In genomic region chr10:127992376-127992775, GRCh38 we compare ENCODE assay signal across 21 cellular contexts.
DNase-seq lines count a peak whose midpoint lies in the region; ATAC-seq and TF ChIP-seq lines count a peak whose summit lies in the region.
"Had no signal": no experiment of that assay in that cellular context is flagged by ENCODE, and none has a peak within 500 bp of the region (broad histone marks: within the 10 kb centered on the region; RNA-seq: fewer than 3 reads in every experiment).

No MANE protein-coding gene starts in this region.

- H3K9ac ChIP-seq in mesenchymal stem cell (ENCODE audit: low read length): peak overlapping the region; percentile 74

- H3K27me3 ChIP-seq in mesenchymal stem cell (ENCODE audit: control insufficient read depth in 1 of 2, insufficient read depth in 1 of 2, low read length in 2 of 2): no peaks in the 10 kb centered on the region
- H3K27me3 ChIP-seq: cardiac muscle cell had no signal

- H3K23ac ChIP-seq in mesenchymal stem cell (ENCODE audit: low read length in 2 of 2): no peak overlapping the region

- H2BK120ac ChIP-seq in mesenchymal stem cell (ENCODE audit: low read depth, low read length): no peak overlapping the region

- H3K27ac ChIP-seq in mesenchymal stem cell (ENCODE audit: low read length, poor library complexity, severe bottlenecking): peak overlapping the region; percentile 91
- H3K27ac ChIP-seq: cardiac muscle cell had no signal

- H3K9me3 ChIP-seq in mesenchymal stem cell (ENCODE audit: control insufficient read depth, low read length): no peaks in the 10 kb centered on the region

- no peaks in the 10 kb centered on the region for H3K9me3 Mint-ChIP-seq in natural killer cell treated with Interleukin-12 subunit alpha and Interleukin-12 subunit beta and Interleukin-15 and Interleukin-18, amount 100 ng/mL, for 72 hours
- no peaks in the 10 kb centered on the region for H3K9me3 Mint-ChIP-seq in natural killer cell
- H3K9me3 Mint-ChIP-seq in activated naive CD8-positive, alpha-beta T cell treated with anti-CD3 and anti-CD28 coated beads for 36 hours: no peaks in the 10 kb centered on the region
- H3K9me3 Mint-ChIP-seq: activated T-cell treated with anti-CD3 and anti-CD28 coated beads, Interleukin-2, amount 50 U/mL, for 4 hours; nephron progenitor cell; T-cell had no signal

- peak overlapping the region; percentile 91 to 99 for H2BK12ac ChIP-seq in mesenchymal stem cell (ENCODE audit: low read length in 2 of 2)

- peaks cover 49 to 55% of the 10 kb centered on the region in 2 donors for H3K4me1 Mint-ChIP-seq in natural killer cell treated with Interleukin-12 subunit alpha and Interleukin-12 subunit beta and Interleukin-15 and Interleukin-18, amount 100 ng/mL, for 72 hours (ENCODE audit: low read depth in 2 of 2)
- peaks cover 14 to 20% of the 10 kb centered on the region in 2 donors for H3K4me1 Mint-ChIP-seq in natural killer cell
- peaks cover 39% of the 10 kb centered on the region for H3K4me1 Mint-ChIP-seq in activated naive CD8-positive, alpha-beta T cell treated with anti-CD3 and anti-CD28 coated beads for 36 hours

- ATAC-seq in natural killer cell treated with Interleukin-12 subunit alpha and Interleukin-12 subunit beta and Interleukin-15 and Interleukin-18, amount 100 ng/mL, for 72 hours: no peak
- ATAC-seq in natural killer cell (no peak), HG03460 (IDR thresholded peaks at IDR 0.05; ENCODE audit: unreplicated experiment) (no peak), GM18498 (IDR thresholded peaks at IDR 0.05; ENCODE audit: unreplicated experiment) (no peak)
- ATAC-seq: activated T-cell treated with anti-CD3 and anti-CD28 coated beads, Interleukin-2, amount 50 U/mL, for 4 hours; K562; T-cell had no signal

- DNase-seq in natural killer cell treated with Interleukin-12 subunit alpha and Interleukin-12 subunit beta and Interleukin-15 and Interleukin-18, amount 100 ng/mL, for 72 hours (ENCODE audit: low spot score): no peak
- no peak for DNase-seq in natural killer cell
- DNase-seq in activated naive CD8-positive, alpha-beta T cell treated with anti-CD3 and anti-CD28 coated beads for 36 hours: no peak
- no peak for DNase-seq in mesenchymal stem cell
- no peak for DNase-seq in posterior cingulate gyrus
- DNase-seq: activated CD4-positive, alpha-beta T cell treated with anti-CD3 and anti-CD28 coated beads, Interleukin-2, amount 50 U/mL, for 1 hour; activated T-cell treated with anti-CD3 and anti-CD28 coated beads, Interleukin-2, amount 50 U/mL, for 4 hours; erythroblast; NCI-H187 treated with DMSO at 0.1 percent for 48 hours; NCI-H446; nephron progenitor cell; Right ventricle myocardium superior; stimulated activated CD4-positive, alpha-beta T cell treated with anti-CD3 and anti-CD28 coated beads, Interleukin-4, amount 100 ng/mL, for 24 hours; substantia nigra; T-cell had no signal

- no peaks in the 10 kb centered on the region for H3K36me3 ChIP-seq in mesenchymal stem cell (ENCODE audit: control insufficient read depth in 1 of 2, insufficient read depth in 2 of 2, low read depth in 1 of 2, low read length in 2 of 2)
- H3K36me3 ChIP-seq: cardiac muscle cell had no signal

- H2AFZ ChIP-seq in mesenchymal stem cell (ENCODE audit: low read depth, low read length): no peak overlapping the region
- H2AFZ ChIP-seq: GM23248 had no signal

- peak overlapping the region; percentile 64 for H2BK15ac ChIP-seq in mesenchymal stem cell (ENCODE audit: low read depth, poor library complexity, severe bottlenecking)

- peak overlapping the region; percentile 93 to 97 for H3K27ac Mint-ChIP-seq in natural killer cell treated with Interleukin-12 subunit alpha and Interleukin-12 subunit beta and Interleukin-15 and Interleukin-18, amount 100 ng/mL, for 72 hours
- peak overlapping the region in 1 of 2 donors; percentile 83 for H3K27ac Mint-ChIP-seq in natural killer cell
- H3K27ac Mint-ChIP-seq in activated naive CD8-positive, alpha-beta T cell treated with anti-CD3 and anti-CD28 coated beads for 36 hours: peak overlapping the region; percentile 95
- H3K27ac Mint-ChIP-seq: nephron progenitor cell, progenitor cell of endocrine pancreas, T-cell had no signal

- H3K18ac ChIP-seq in mesenchymal stem cell (ENCODE audit: low read depth in 1 of 2, low read length in 2 of 2): no peak overlapping the region

- no peak overlapping the region for H3K14ac ChIP-seq in mesenchymal stem cell (ENCODE audit: low read length in 2 of 2)

- peaks cover 0 to under 1% of the 10 kb centered on the region in 2 donors for H3K27me3 Mint-ChIP-seq in natural killer cell treated with Interleukin-12 subunit alpha and Interleukin-12 subunit beta and Interleukin-15 and Interleukin-18, amount 100 ng/mL, for 72 hours
- H3K27me3 Mint-ChIP-seq in natural killer cell (ENCODE audit: low read depth in 2 of 2): no peaks in the 10 kb centered on the region
- peaks cover 11% of the 10 kb centered on the region for H3K27me3 Mint-ChIP-seq in activated naive CD8-positive, alpha-beta T cell treated with anti-CD3 and anti-CD28 coated beads for 36 hours

- peak overlapping the region; percentile 63 for H3K4me3 Mint-ChIP-seq in natural killer cell treated with Interleukin-12 subunit alpha and Interleukin-12 subunit beta and Interleukin-15 and Interleukin-18, amount 100 ng/mL, for 72 hours
- no peak overlapping the region for H3K4me3 Mint-ChIP-seq in natural killer cell
- H3K4me3 Mint-ChIP-seq in activated naive CD8-positive, alpha-beta T cell treated with anti-CD3 and anti-CD28 coated beads for 36 hours: no peak overlapping the region
- H3K4me3 Mint-ChIP-seq: nephron progenitor cell, T-cell had no signal

- peak overlapping the region; percentile 76 to 93 for H3K4ac ChIP-seq in mesenchymal stem cell (ENCODE audit: low read depth in 1 of 2, low read length in 2 of 2)

- WGBS in mesenchymal stem cell: 81% methylated on average over 8 of the region's 8 CpGs

- H2BK5ac ChIP-seq in mesenchymal stem cell (ENCODE audit: low read depth, low read length, poor library complexity, severe bottlenecking): no peak overlapping the region

- peaks cover 17% of the 10 kb centered on the region for H3K4me1 ChIP-seq in mesenchymal stem cell (ENCODE audit: control insufficient read depth, insufficient read depth, low read depth, low read length)

- H3K79me1 ChIP-seq in mesenchymal stem cell (replicated peaks; ENCODE audit: low read length, poor library complexity, severe bottlenecking): peaks cover 4% of the 10 kb centered on the region

- intact Hi-C loops in natural killer cell (cut with micrococcal nuclease) (no loop called here), posterior cingulate gyrus (cut with DNase I) (no loop called here)

- peak overlapping the region; percentile 52 for H4K8ac ChIP-seq in mesenchymal stem cell (ENCODE audit: low read length)

- H3K4me3 ChIP-seq in mesenchymal stem cell (ENCODE audit: insufficient read depth in 1 of 2, low read depth in 1 of 2, low read length in 2 of 2): no peak overlapping the region
- H3K4me3 ChIP-seq: cardiac muscle cell, GM23248, K562 had no signal

- no peak for TF ChIP-seq CTCF in natural killer cell (IDR thresholded peaks at IDR 0.05)

- H3K36me3 Mint-ChIP-seq in natural killer cell treated with Interleukin-12 subunit alpha and Interleukin-12 subunit beta and Interleukin-15 and Interleukin-18, amount 100 ng/mL, for 72 hours: no peaks in the 10 kb centered on the region
- H3K36me3 Mint-ChIP-seq in natural killer cell: no peaks in the 10 kb centered on the region
- H3K36me3 Mint-ChIP-seq in activated naive CD8-positive, alpha-beta T cell treated with anti-CD3 and anti-CD28 coated beads for 36 hours: no peaks in the 10 kb centered on the region
- H3K36me3 Mint-ChIP-seq: T-cell had no signal

- H4K91ac ChIP-seq in mesenchymal stem cell (ENCODE audit: low read length): peak overlapping the region; percentile 28

- peak overlapping the region; percentile 92 for H2AK5ac ChIP-seq in mesenchymal stem cell (ENCODE audit: low read length, severe bottlenecking)

- no peak overlapping the region for H3K4me2 ChIP-seq in mesenchymal stem cell (ENCODE audit: low read length, poor library complexity, severe bottlenecking)
